Comparison of ENCODE assay signal across 18 cellular contexts in the genomic region with DNA sequence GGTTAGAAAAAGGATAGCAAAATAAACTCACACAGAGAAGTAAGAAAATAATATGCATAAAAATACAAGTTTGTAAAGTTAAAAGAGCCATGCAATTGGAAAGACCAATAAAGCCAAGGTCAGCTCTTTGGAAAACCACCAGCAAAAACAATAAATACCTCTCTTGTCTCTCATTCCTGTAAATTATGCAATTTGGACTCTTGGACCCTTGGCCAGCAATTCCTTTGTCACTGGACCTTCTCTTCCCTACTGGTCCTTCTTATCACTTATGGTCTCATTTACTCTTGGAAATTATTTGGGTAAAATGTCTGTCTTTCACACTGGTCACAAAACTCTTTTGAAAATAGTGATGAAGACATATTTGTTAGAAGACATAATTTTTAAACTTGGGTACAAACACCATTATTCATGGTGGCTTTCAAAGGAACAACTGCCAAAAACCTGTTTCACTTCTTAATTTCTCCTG.
DNase-seq lines count a peak whose midpoint lies in the region; ATAC-seq, FAIRE-seq and TF ChIP-seq lines count a peak whose summit lies in the region.
"Had no signal": no experiment of that assay in that cellular context is flagged by ENCODE, and none has a peak within 500 bp of the region (broad histone marks: within the 10 kb centered on the region; RNA-seq: fewer than 3 reads in every experiment).

No MANE protein-coding gene starts in this region.

- no peak overlapping the region for H2BK5ac ChIP-seq in mesenchymal stem cell (ENCODE audit: low read depth, low read length, poor library complexity, severe bottlenecking)

- no peak overlapping the region for H3K27ac Mint-ChIP-seq in T-cell
- H3K27ac Mint-ChIP-seq: CD14-positive monocyte; CD8-positive, alpha-beta T cell; GM23338 had no signal

- H2AFZ ChIP-seq in mesenchymal stem cell (ENCODE audit: low read depth, low read length) = no peak overlapping the region
- H2AFZ ChIP-seq: GM23338 had no signal

- intact Hi-C loops in Right ventricle myocardium superior (cut with DNase I) = no loop called here
- intact Hi-C loops in cardiac septum (cut with DNase I) = no loop called here
- intact Hi-C loops in pancreas (cut with DNase I) = no loop called here

- DNase-seq in Right ventricle myocardium superior = no peak
- DNase-seq in cardiac septum (ENCODE audit: low spot score) = no peak
- DNase-seq in left lobe of liver (ENCODE audit: low spot score) = peak; percentile 56
- peak in 2 of 6 donors; percentile 13 to 52 for DNase-seq in pancreas
- DNase-seq in mesenchymal stem cell = no peak
- no peak for DNase-seq in HPDE6-E6E7 (ENCODE audit: extremely low spot score)
- DNase-seq in T-cell = no peak
- DNase-seq: CD8-positive, alpha-beta T cell; COR-L47; DND-41; GDM1; H7; IMR-90 had no signal

- no peak overlapping the region for H4K8ac ChIP-seq in mesenchymal stem cell (ENCODE audit: low read length)

- no peak overlapping the region for H3K4me2 ChIP-seq in mesenchymal stem cell (ENCODE audit: low read length, poor library complexity, severe bottlenecking)
- H3K4me2 ChIP-seq: GM23338 had no signal

- H3K27ac ChIP-seq in pancreas (peak overlapping the region in 2 of 4 donors; percentile 42 to 56), mesenchymal stem cell (ENCODE audit: low read length, poor library complexity, severe bottlenecking) (no peak overlapping the region)
- H3K27ac ChIP-seq: 22Rv1 had no signal

- CTCF ChIA-PET in T-cell (lab: Charles Lee) = no interaction called here

- no peaks in the 10 kb centered on the region for H3K79me1 ChIP-seq in mesenchymal stem cell (replicated peaks; ENCODE audit: low read length, poor library complexity, severe bottlenecking)

- no peaks in the 10 kb centered on the region for H3K36me3 Mint-ChIP-seq in T-cell
- H3K36me3 Mint-ChIP-seq: CD14-positive monocyte; CD8-positive, alpha-beta T cell had no signal

- no peak overlapping the region for H3K18ac ChIP-seq in mesenchymal stem cell (ENCODE audit: low read depth in 1 of 2, low read length in 2 of 2)

- H3K4me3 ChIP-seq in pancreas (no peak overlapping the region), mesenchymal stem cell (ENCODE audit: insufficient read depth in 1 of 2, low read depth in 1 of 2, low read length in 2 of 2) (no peak overlapping the region)
- H3K4me3 ChIP-seq: GM23338 had no signal

- H3K9me3 ChIP-seq in pancreas (no peaks in the 10 kb centered on the region), mesenchymal stem cell (ENCODE audit: control insufficient read depth, low read length) (no peaks in the 10 kb centered on the region)

- H3K14ac ChIP-seq in mesenchymal stem cell (ENCODE audit: low read length in 2 of 2) = no peak overlapping the region

- H3K9me3 Mint-ChIP-seq in T-cell = no peaks in the 10 kb centered on the region
- H3K9me3 Mint-ChIP-seq: CD8-positive, alpha-beta T cell; GM23338 had no signal

- no peak overlapping the region for H3K4ac ChIP-seq in mesenchymal stem cell (ENCODE audit: low read depth in 1 of 2, low read length in 2 of 2)

- no peak overlapping the region for H3K4me3 Mint-ChIP-seq in T-cell
- H3K4me3 Mint-ChIP-seq: CD14-positive monocyte; CD8-positive, alpha-beta T cell; GM23338 had no signal

- H4K91ac ChIP-seq in mesenchymal stem cell (ENCODE audit: low read length) = no peak overlapping the region

- POLR2A ChIA-PET in T-cell (lab: Charles Lee) = no interaction called here

- FAIRE-seq in pancreas (lab: Jason Lieb, UNC) = no peak
- FAIRE-seq: GM12892, HTR-8/SVneo had no signal

- no peak overlapping the region for H2BK120ac ChIP-seq in mesenchymal stem cell (ENCODE audit: low read depth, low read length)

- H3K9ac ChIP-seq in mesenchymal stem cell (ENCODE audit: low read length) = no peak overlapping the region

- H3K36me3 ChIP-seq in pancreas (no peaks in the 10 kb centered on the region), mesenchymal stem cell (ENCODE audit: control insufficient read depth in 1 of 2, insufficient read depth in 2 of 2, low read depth in 1 of 2, low read length in 2 of 2) (no peaks in the 10 kb centered on the region)

- peaks cover 0 to 5% of the 10 kb centered on the region in 2 donors for H3K27me3 Mint-ChIP-seq in T-cell

- ATAC-seq in Right ventricle myocardium superior (ENCODE audit: poor library complexity) (peak; percentile 41), left lobe of liver (peak; percentile 76), pancreas (peak; percentile 63 to 95 (median 83)), T-cell (replicated peaks in 1 of 4) (no peak)
- ATAC-seq: CD8-positive, alpha-beta T cell; GM23338 had no signal

- H3K4me1 ChIP-seq in pancreas (peaks cover 0 to 26% (median 21%) of the 10 kb centered on the region in 3 donors), mesenchymal stem cell (ENCODE audit: control insufficient read depth, insufficient read depth, low read depth, low read length) (no peaks in the 10 kb centered on the region)

- H2BK15ac ChIP-seq in mesenchymal stem cell (ENCODE audit: low read depth, poor library complexity, severe bottlenecking) = no peak overlapping the region

- H2AK5ac ChIP-seq in mesenchymal stem cell (ENCODE audit: low read length, severe bottlenecking) = no peak overlapping the region

- no peak overlapping the region for H2BK12ac ChIP-seq in mesenchymal stem cell (ENCODE audit: low read length in 2 of 2)

- no peaks in the 10 kb centered on the region for H3K4me1 Mint-ChIP-seq in T-cell
- H3K4me1 Mint-ChIP-seq: CD14-positive monocyte had no signal

- H3K27me3 ChIP-seq in pancreas = no peaks in the 10 kb centered on the region
- no peaks in the 10 kb centered on the region for H3K27me3 ChIP-seq in mesenchymal stem cell (ENCODE audit: control insufficient read depth in 1 of 2, insufficient read depth in 1 of 2, low read length in 2 of 2)

- H3K23ac ChIP-seq in mesenchymal stem cell (ENCODE audit: low read length in 2 of 2) = no peak overlapping the region

- no peak for TF ChIP-seq CTCF in pancreas (IDR thresholded peaks at IDR 0.05)

Comparison
In these comparisons a context has a peak if more than half of its experiments do, and no peak if none do; other contexts are left out.
1. ATAC-seq: peak in Right ventricle myocardium superior (single experiment), left lobe of liver (single experiment) and pancreas (4 of 4); none in T-cell (0 of 4).